Comparison of ENCODE assay signal across 1 cellular context in genomic region chr2:240566203-240567136, GRCh38.
A peak's percentile ranks its signal among the peaks of the same experiment; 100 is the strongest.
TF ChIP-seq lines count a peak whose summit lies in the region.

No MANE protein-coding gene starts in this region.

TF ChIP-seq in HepG2, 621 proteins besides CTCF, POLR2A, EP300 and RAD21 (continued from another document and continues in another):
- TF ChIP-seq ZMAT3 (CRISPR knock-in tag; conservative IDR thresholded peaks at IDR 0.05) (peak; percentile 89), TBP (CRISPR knock-in tag; IDR thresholded peaks at IDR 0.05) (no peak), EED (CRISPR knock-in tag; IDR thresholded peaks at IDR 0.05) (no peak), ZNF468 (CRISPR knock-in tag; IDR thresholded peaks at IDR 0.05) (peak; percentile 95; the same call in 1 of the 2 replicates), ARHGAP35 (CRISPR knock-in tag; IDR thresholded peaks at IDR 0.05; ENCODE audit: borderline replicate concordance) (no peak), PATZ1 (CRISPR knock-in tag; IDR thresholded peaks at IDR 0.05) (peak; percentile 97), SRSF1 (optimal IDR thresholded peaks at IDR 0.05; ENCODE audit: low read depth, low read length) (peak; percentile 66), IRF2 (CRISPR knock-in tag; IDR thresholded peaks at IDR 0.05) (peak; percentile 68), CSRNP1 (CRISPR knock-in tag; IDR thresholded peaks at IDR 0.05) (no peak), PHF20 (CRISPR knock-in tag; IDR thresholded peaks at IDR 0.05) (no peak), BCL3 (CRISPR knock-in tag; IDR thresholded peaks at IDR 0.05) (no peak; the same call in 1 of the 2 replicates), PHF5A (CRISPR knock-in tag; IDR thresholded peaks at IDR 0.05; ENCODE audit: low read depth, unreplicated experiment) (no peak), ZNF768 (CRISPR knock-in tag; IDR thresholded peaks at IDR 0.05) (peak; percentile 8; the same call in 1 of the 2 replicates), XRCC5 (optimal IDR thresholded peaks at IDR 0.05; ENCODE audit: low read length) (peak; percentile 36), ZNF550 (CRISPR knock-in tag; IDR thresholded peaks at IDR 0.05; ENCODE audit: borderline replicate concordance) (no peak), CREB3 (CRISPR knock-in tag; IDR thresholded peaks at IDR 0.05) (no peak), YY1 (IDR thresholded peaks at IDR 0.05; ENCODE audit: insufficient read depth, insufficient replicate concordance, low read depth, low read length) (peak; percentile 57), SNRNP70 (IDR thresholded peaks at IDR 0.05; ENCODE audit: low read depth, low read length) (no peak), MLX (CRISPR knock-in tag; IDR thresholded peaks at IDR 0.05) (0 out of 2 replicates have a peak, but pooled peaks have one; percentile 11), GABPB1 (CRISPR knock-in tag; IDR thresholded peaks at IDR 0.05) (peak; percentile 48; the same call in 1 of the 2 replicates), TFAP4 (IDR thresholded peaks at IDR 0.05; ENCODE audit: borderline replicate concordance, low read depth) (no peak), ZNF644 (CRISPR knock-in tag; IDR thresholded peaks at IDR 0.05; ENCODE audit: low read depth) (no peak), RFX5 (IDR thresholded peaks at IDR 0.05; ENCODE audit: low read depth, low read length) (no peak), ZHX2 (IDR thresholded peaks at IDR 0.05; ENCODE audit: low read depth) (no peak), ZHX2 (CRISPR knock-in tag; IDR thresholded peaks at IDR 0.05; ENCODE audit: borderline replicate concordance) (no peak), ZNF839 (CRISPR knock-in tag; IDR thresholded peaks at IDR 0.05; ENCODE audit: borderline replicate concordance) (no peak), NBN (conservative IDR thresholded peaks at IDR 0.05) (no peak), ZNF143 (CRISPR knock-in tag; IDR thresholded peaks at IDR 0.05) (no peak), ASH2L (IDR thresholded peaks at IDR 0.05; ENCODE audit: insufficient read length, low read depth, low read length) (peak; percentile 23), BRF2 (CRISPR knock-in tag; IDR thresholded peaks at IDR 0.05) (no peak), SNAPC5 (CRISPR knock-in tag; IDR thresholded peaks at IDR 0.05; ENCODE audit: borderline replicate concordance) (no peak), STAT5B (CRISPR knock-in tag; IDR thresholded peaks at IDR 0.05) (no peak), HNRNPH1 (optimal IDR thresholded peaks at IDR 0.05; ENCODE audit: low read depth, low read length) (no peak), ZHX1 (CRISPR knock-in tag; IDR thresholded peaks at IDR 0.05; ENCODE audit: low read depth) (peak; percentile 66; the same call in 1 of the 2 replicates), ATRX (CRISPR knock-in tag; IDR thresholded peaks at IDR 0.05; ENCODE audit: borderline replicate concordance) (no peak), MTF2 (CRISPR knock-in tag; IDR thresholded peaks at IDR 0.05; ENCODE audit: borderline replicate concordance) (no peak; the same call in 1 of the 2 replicates), TCF7 (IDR thresholded peaks at IDR 0.05; ENCODE audit: low read depth) (no peak), ZNF224 (CRISPR knock-in tag; IDR thresholded peaks at IDR 0.05) (0 out of 2 replicates have a peak, but pooled peaks have one; percentile 60), ETS1 (CRISPR knock-in tag; IDR thresholded peaks at IDR 0.05) (no peak), ZNF432 (CRISPR knock-in tag; IDR thresholded peaks at IDR 0.05; ENCODE audit: borderline replicate concordance) (no peak), WIZ (CRISPR knock-in tag; IDR thresholded peaks at IDR 0.05) (no peak), EZH2 (conservative IDR thresholded peaks at IDR 0.05; ENCODE audit: low read depth, low read length) (no peak), MAX (IDR thresholded peaks at IDR 0.05) (peak; percentile 52; the same call in 1 of the 2 replicates), ZFP62 (CRISPR knock-in tag; IDR thresholded peaks at IDR 0.05) (no peak), SP2 (CRISPR knock-in tag; IDR thresholded peaks at IDR 0.05) (no peak; the same call in 1 of the 2 replicates)
